ENCODE assay signal across 2 cellular contexts in the genomic region with DNA sequence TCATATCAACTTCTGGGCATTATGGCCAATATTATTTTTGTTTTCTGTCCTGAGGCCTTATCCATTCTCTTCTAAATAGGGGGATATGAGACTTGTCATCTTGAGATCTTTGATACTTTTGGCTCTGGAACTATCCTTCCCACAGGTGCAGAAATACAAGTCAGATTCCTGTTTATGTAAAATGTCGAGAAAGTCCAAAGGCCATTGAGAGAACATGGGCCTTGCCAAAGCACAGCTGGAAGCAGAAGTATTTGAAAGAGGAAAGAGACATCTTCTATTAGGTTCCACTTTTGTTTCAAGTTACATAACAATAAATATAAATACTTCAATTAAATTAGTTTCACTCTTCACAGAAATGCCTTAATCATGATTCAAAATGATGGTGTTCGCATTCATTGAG.
TF ChIP-seq lines count a peak whose summit lies in the region.

No MANE protein-coding gene starts in this region.

TF ChIP-seq in endothelial cell of umbilical vein, 7 proteins besides CTCF, POLR2A, EP300 and RAD21:
- TF ChIP-seq GATA2 (IDR thresholded peaks at IDR 0.05; ENCODE audit: insufficient read depth, insufficient read length, low read depth, low read length) = no peak
- no peak for TF ChIP-seq EZH2 (IDR thresholded peaks at IDR 0.05; ENCODE audit: borderline replicate concordance, low read depth, low read length, severe bottlenecking)
- TF ChIP-seq POLR2AphosphoS5 (IDR thresholded peaks at IDR 0.05; ENCODE audit: insufficient read depth, low read depth, low read length) = no peak
- TF ChIP-seq, protein P1, sequence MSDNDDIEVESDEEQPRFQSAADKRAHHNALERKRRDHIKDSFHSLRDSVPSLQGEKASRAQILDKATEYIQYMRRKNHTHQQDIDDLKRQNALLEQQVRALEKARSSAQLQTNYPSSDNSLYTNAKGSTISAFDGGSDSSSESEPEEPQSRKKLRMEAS (IDR thresholded peaks at IDR 0.05; ENCODE audit: insufficient read depth, insufficient read length) = no peak
- no peak for TF ChIP-seq JUN (IDR thresholded peaks at IDR 0.05; ENCODE audit: borderline replicate concordance, insufficient read depth, insufficient read length, low read depth)
- TF ChIP-seq FOS (IDR thresholded peaks at IDR 0.05; ENCODE audit: borderline replicate concordance, insufficient read depth, low read length) = no peak
- TF ChIP-seq MYC (IDR thresholded peaks at IDR 0.05; ENCODE audit: low read depth, low read length) = no peak
TF ChIP-seq in endothelial cell of umbilical vein: peak in this region for 0.

TF ChIP-seq in HepG2, 621 proteins besides CTCF, POLR2A, EP300 and RAD21:
- TF ChIP-seq ZNF501 (CRISPR knock-in tag; IDR thresholded peaks at IDR 0.05) = no peak
- TF ChIP-seq, protein P2, sequence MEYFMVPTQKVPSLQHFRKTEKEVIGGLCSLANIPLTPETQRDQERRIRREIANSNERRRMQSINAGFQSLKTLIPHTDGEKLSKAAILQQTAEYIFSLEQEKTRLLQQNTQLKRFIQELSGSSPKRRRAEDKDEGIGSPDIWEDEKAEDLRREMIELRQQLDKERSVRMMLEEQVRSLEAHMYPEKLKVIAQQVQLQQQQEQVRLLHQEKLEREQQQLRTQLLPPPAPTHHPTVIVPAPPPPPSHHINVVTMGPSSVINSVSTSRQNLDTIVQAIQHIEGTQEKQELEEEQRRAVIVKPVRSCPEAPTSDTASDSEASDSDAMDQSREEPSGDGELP (IDR thresholded peaks at IDR 0.05; ENCODE audit: borderline replicate concordance, low read depth) = peak; percentile 34; the same call in 1 of the 2 replicates
- TF ChIP-seq, protein P3, sequence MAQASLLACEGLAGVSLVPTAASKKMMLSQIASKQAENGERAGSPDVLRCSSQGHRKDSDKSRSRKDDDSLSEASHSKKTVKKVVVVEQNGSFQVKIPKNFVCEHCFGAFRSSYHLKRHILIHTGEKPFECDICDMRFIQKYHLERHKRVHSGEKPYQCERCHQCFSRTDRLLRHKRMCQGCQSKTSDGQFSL (CRISPR knock-in tag; IDR thresholded peaks at IDR 0.05) = no peak
- no peak for TF ChIP-seq KDM6A (CRISPR knock-in tag; IDR thresholded peaks at IDR 0.05; ENCODE audit: low read depth)
- no peak for TF ChIP-seq ZMYM2 (CRISPR knock-in tag; IDR thresholded peaks at IDR 0.05)
- no peak for TF ChIP-seq ZSCAN9 (CRISPR knock-in tag; IDR thresholded peaks at IDR 0.05; ENCODE audit: borderline replicate concordance)
- no peak for TF ChIP-seq ZNF44 (CRISPR knock-in tag; IDR thresholded peaks at IDR 0.05)
- TF ChIP-seq, protein P4, sequence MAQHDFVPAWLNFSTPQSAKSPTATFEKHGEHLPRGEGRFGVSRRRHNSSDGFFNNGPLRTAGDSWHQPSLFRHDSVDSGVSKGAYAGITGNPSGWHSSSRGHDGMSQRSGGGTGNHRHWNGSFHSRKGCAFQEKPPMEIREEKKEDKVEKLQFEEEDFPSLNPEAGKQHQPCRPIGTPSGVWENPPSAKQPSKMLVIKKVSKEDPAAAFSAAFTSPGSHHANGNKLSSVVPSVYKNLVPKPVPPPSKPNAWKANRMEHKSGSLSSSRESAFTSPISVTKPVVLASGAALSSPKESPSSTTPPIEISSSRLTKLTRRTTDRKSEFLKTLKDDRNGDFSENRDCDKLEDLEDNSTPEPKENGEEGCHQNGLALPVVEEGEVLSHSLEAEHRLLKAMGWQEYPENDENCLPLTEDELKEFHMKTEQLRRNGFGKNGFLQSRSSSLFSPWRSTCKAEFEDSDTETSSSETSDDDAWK (CRISPR knock-in tag; IDR thresholded peaks at IDR 0.05) = no peak
- TF ChIP-seq EEA1 (CRISPR knock-in tag; IDR thresholded peaks at IDR 0.05; ENCODE audit: borderline replicate concordance) = no peak
- TF ChIP-seq, protein P5, sequence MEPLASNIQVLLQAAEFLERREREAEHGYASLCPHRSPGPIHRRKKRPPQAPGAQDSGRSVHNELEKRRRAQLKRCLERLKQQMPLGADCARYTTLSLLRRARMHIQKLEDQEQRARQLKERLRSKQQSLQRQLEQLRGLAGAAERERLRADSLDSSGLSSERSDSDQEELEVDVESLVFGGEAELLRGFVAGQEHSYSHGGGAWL (CRISPR knock-in tag; IDR thresholded peaks at IDR 0.05) = no peak
- TF ChIP-seq HNF4A (CRISPR knock-in tag; IDR thresholded peaks at IDR 0.05) = peak; percentile 56
- no peak for TF ChIP-seq ISL2 (CRISPR knock-in tag; IDR thresholded peaks at IDR 0.05)
